1 cellular context compared by ENCODE assay signal in genomic region chr17:42517516-42517915, GRCh38.
TF ChIP-seq lines count a peak whose summit lies in the region.

No MANE protein-coding gene starts in this region.

TF ChIP-seq in HEK293, 187 proteins besides CTCF, POLR2A, EP300 and RAD21 (continued from another document):
- no peak for TF ChIP-seq ZNF133 (tag by site-specific recombination; IDR thresholded peaks at IDR 0.05)
- TF ChIP-seq, protein P1, sequence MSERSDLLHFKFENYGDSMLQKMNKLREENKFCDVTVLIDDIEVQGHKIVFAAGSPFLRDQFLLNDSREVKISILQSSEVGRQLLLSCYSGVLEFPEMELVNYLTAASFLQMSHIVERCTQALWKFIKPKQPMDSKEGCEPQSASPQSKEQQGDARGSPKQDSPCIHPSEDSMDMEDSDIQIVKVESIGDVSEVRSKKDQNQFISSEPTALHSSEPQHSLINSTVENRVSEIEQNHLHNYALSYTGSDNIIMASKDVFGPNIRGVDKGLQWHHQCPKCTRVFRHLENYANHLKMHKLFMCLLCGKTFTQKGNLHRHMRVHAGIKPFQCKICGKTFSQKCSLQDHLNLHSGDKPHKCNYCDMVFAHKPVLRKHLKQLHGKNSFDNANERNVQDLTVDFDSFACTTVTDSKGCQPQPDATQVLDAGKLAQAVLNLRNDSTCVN (tag by site-specific recombination; optimal IDR thresholded peaks at IDR 0.05), result no peak
- TF ChIP-seq PRDM2 (tag by site-specific recombination; IDR thresholded peaks at IDR 0.05; ENCODE audit: borderline replicate concordance), result no peak
- TF ChIP-seq SCRT2 (tag by site-specific recombination; IDR thresholded peaks at IDR 0.05), result no peak
- no peak for TF ChIP-seq ZNF366 (tag by site-specific recombination; conservative IDR thresholded peaks at IDR 0.05)
TF ChIP-seq in HEK293: peak in this region for 15.
